In genomic region chr11:68121067-68121899, GRCh38 we compare ENCODE assay signal across 8 cellular contexts. TPM values are rescaled to one million over a fixed set of nuclear protein-coding genes. Genes with fewer than 3 reads are reported as not detected.
A peak's percentile ranks its signal among the peaks of the same experiment; 100 is the strongest.
DNase-seq lines count a peak whose midpoint lies in the region; ATAC-seq and TF ChIP-seq lines count a peak whose summit lies in the region.

Gene CHKA, minus strand, starts transcription at chr11:68121388. Its CDS starts 211 bp downstream, at chr11:68121177.

- H3K4me1 ChIP-seq in PC-3 (ENCODE audit: insufficient read depth, low read length), result peaks cover 42% of the 10 kb centered on the region

- peaks cover 40% of the 10 kb centered on the region for H4K20me1 ChIP-seq in PC-3 (ENCODE audit: low read length)

- H3K79me2 ChIP-seq in PC-3 (ENCODE audit: low read length), result peaks cover 42% of the 10 kb centered on the region

- peak; percentile 100 for DNase-seq in DMS114 treated with DMSO at 0.1 percent for 48 hours (lab: John Stamatoyannopoulos, UW; ENCODE audit: unreplicated experiment)
- peak; percentile 100 for DNase-seq in HuH-7 (ENCODE audit: low spot score)
- peak; percentile 96 for DNase-seq in PC-3
- peak; percentile 92 for DNase-seq in activated T-cell treated with anti-CD3 and anti-CD28 coated beads for 48 hours (ENCODE audit: low read depth)
- peak; percentile 12 for DNase-seq in epithelial cell of prostate (ENCODE audit: low read depth, low spot score)
- DNase-seq in mucosa of gallbladder (ENCODE audit: low spot score), result peak; percentile 92
- peak; percentile 86 for DNase-seq in stimulated activated CD8-positive, alpha-beta memory T cell treated with anti-CD3 and anti-CD28 coated beads, Interleukin-4, amount 100 ng/mL, for 24 hours (ENCODE audit: low read depth)

- H3K9me2 ChIP-seq in PC-3 (replicated peaks; ENCODE audit: low read length), result no peaks in the 10 kb centered on the region

- POLR2A ChIA-PET in PC-3 (lab: Charles Lee; ENCODE audit: unreplicated experiment), result interaction anchor here (0.6 to 0.7 kb wide), 2 partner anchors 18 to 316 kb away, joined by 4 to 5 read pairs; no protein-coding TSS in a partner anchor

- peaks cover 6% of the 10 kb centered on the region; the same call in 1 of the 2 replicates for H3K36me3 ChIP-seq in PC-3 (ENCODE audit: low read depth, low read length)

- no TSS peak for BruUV-seq in PC-3 (replicated peaks; lab: Mats Ljungman, UMichigan)

- peak within 1 kb of the TSS; percentile 80 for H2AFZ ChIP-seq in PC-3 (ENCODE audit: low read length)

- ATAC-seq in GM21526 (IDR thresholded peaks at IDR 0.05; ENCODE audit: low FRiP score, unreplicated experiment), result peak; percentile 67
- ATAC-seq in PC-3, result peak; percentile 83

- TF ChIP-seq CTCF in PC-3 (conservative IDR thresholded peaks at IDR 0.05; ENCODE audit: low read depth, low read length), result no peak

- H3K4me2 ChIP-seq in PC-3 (ENCODE audit: low read length), result peak within 1 kb of the TSS; percentile 83

- H3K27me3 ChIP-seq in PC-3 (ENCODE audit: low read length), result no peaks in the 10 kb centered on the region

- H3K27ac ChIP-seq in PC-3 (ENCODE audit: low read length) (peak within 1 kb of the TSS; percentile 87), epithelial cell of prostate (peak within 1 kb of the TSS; percentile 20)

- H3K9me3 ChIP-seq in PC-3 (ENCODE audit: low read length), result no peaks in the 10 kb centered on the region

- CTCF ChIA-PET in PC-3 (lab: Charles Lee), result no interaction called here

- peak within 1 kb of the TSS; percentile 74 for H3K9ac ChIP-seq in PC-3 (ENCODE audit: low read length)

- H3K4me3 ChIP-seq in PC-3 (ENCODE audit: low read length), result peak within 1 kb of the TSS; percentile 92

- intact Hi-C loops in PC-3 (cut with micrococcal nuclease), result loop anchor here (5.0 kb wide), 1 partner anchor 84 kb away; the partner anchor contains the start of gene TCIRG1

- no peaks in the 10 kb centered on the region for H3F3A ChIP-seq in PC-3 (ENCODE audit: low read length, unreplicated experiment)

RNA-seq across cellular contexts. Expression of gene CHKA, which starts in this region (rescaled TPM):
- total RNA-seq in PC-3 (2014; rRNA removed) (57.5 and 71.9 TPM in 2 replicates), mucosa of gallbladder (61.4 TPM)

Comparison
In these comparisons a context has a peak if more than half of its experiments do, and no peak if none do; other contexts are left out.
1. Peak in every context shown above with its lines: DNase-seq, ATAC-seq, H3K4me3 ChIP-seq and H3K27ac ChIP-seq.
2. DNase-seq: peak in every context shown above with its lines; median percentile 100 in DMS114 treated with DMSO at 0.1 percent for 48 hours; 100 in HuH-7; 96 in PC-3; 92 in activated T-cell treated with anti-CD3 and anti-CD28 coated beads for 48 hours; 92 in mucosa of gallbladder; 86 in stimulated activated CD8-positive, alpha-beta memory T cell treated with anti-CD3 and anti-CD28 coated beads, Interleukin-4, amount 100 ng/mL, for 24 hours; 12 in epithelial cell of prostate.